Comparison of ENCODE assay signal across 1 cellular context in the genomic region with DNA sequence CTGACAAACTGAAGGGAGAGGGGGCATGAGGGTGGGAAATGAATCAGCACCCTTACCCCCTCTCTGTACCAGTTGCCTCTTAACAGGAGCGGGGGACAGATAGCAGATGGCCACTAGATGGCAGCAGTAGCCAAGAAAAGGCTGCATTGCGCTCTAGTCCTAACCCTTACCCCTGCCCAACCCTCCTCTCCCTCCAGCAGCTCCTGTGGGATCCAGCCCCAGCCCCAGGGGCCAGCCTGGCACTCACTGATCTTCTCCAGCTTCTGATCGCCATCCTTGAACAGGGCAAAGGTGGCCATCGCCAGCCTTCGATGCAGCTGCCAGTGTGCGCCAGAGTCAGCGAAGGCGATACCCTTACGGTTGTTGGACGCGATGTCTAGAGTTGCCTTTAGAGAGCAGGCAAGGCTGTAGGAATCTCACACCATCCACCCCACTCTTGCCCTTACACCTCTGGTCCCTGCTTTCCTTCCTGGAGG.
A peak's percentile ranks its signal among the peaks of the same experiment; 100 is the strongest.
TF ChIP-seq lines count a peak whose summit lies in the region.

No MANE protein-coding gene starts in this region.

TF ChIP-seq in H1, 55 proteins besides CTCF, POLR2A, EP300 and RAD21:
- no peak for TF ChIP-seq BACH1 (IDR thresholded peaks at IDR 0.05; ENCODE audit: low read length)
- TF ChIP-seq ASH2L (IDR thresholded peaks at IDR 0.05; ENCODE audit: low read length): no peak
- TF ChIP-seq YY1 (IDR thresholded peaks at IDR 0.05; ENCODE audit: low read depth, low read length): peak; percentile 59; the same call in 1 of the 2 replicates
- TF ChIP-seq, protein P1, sequence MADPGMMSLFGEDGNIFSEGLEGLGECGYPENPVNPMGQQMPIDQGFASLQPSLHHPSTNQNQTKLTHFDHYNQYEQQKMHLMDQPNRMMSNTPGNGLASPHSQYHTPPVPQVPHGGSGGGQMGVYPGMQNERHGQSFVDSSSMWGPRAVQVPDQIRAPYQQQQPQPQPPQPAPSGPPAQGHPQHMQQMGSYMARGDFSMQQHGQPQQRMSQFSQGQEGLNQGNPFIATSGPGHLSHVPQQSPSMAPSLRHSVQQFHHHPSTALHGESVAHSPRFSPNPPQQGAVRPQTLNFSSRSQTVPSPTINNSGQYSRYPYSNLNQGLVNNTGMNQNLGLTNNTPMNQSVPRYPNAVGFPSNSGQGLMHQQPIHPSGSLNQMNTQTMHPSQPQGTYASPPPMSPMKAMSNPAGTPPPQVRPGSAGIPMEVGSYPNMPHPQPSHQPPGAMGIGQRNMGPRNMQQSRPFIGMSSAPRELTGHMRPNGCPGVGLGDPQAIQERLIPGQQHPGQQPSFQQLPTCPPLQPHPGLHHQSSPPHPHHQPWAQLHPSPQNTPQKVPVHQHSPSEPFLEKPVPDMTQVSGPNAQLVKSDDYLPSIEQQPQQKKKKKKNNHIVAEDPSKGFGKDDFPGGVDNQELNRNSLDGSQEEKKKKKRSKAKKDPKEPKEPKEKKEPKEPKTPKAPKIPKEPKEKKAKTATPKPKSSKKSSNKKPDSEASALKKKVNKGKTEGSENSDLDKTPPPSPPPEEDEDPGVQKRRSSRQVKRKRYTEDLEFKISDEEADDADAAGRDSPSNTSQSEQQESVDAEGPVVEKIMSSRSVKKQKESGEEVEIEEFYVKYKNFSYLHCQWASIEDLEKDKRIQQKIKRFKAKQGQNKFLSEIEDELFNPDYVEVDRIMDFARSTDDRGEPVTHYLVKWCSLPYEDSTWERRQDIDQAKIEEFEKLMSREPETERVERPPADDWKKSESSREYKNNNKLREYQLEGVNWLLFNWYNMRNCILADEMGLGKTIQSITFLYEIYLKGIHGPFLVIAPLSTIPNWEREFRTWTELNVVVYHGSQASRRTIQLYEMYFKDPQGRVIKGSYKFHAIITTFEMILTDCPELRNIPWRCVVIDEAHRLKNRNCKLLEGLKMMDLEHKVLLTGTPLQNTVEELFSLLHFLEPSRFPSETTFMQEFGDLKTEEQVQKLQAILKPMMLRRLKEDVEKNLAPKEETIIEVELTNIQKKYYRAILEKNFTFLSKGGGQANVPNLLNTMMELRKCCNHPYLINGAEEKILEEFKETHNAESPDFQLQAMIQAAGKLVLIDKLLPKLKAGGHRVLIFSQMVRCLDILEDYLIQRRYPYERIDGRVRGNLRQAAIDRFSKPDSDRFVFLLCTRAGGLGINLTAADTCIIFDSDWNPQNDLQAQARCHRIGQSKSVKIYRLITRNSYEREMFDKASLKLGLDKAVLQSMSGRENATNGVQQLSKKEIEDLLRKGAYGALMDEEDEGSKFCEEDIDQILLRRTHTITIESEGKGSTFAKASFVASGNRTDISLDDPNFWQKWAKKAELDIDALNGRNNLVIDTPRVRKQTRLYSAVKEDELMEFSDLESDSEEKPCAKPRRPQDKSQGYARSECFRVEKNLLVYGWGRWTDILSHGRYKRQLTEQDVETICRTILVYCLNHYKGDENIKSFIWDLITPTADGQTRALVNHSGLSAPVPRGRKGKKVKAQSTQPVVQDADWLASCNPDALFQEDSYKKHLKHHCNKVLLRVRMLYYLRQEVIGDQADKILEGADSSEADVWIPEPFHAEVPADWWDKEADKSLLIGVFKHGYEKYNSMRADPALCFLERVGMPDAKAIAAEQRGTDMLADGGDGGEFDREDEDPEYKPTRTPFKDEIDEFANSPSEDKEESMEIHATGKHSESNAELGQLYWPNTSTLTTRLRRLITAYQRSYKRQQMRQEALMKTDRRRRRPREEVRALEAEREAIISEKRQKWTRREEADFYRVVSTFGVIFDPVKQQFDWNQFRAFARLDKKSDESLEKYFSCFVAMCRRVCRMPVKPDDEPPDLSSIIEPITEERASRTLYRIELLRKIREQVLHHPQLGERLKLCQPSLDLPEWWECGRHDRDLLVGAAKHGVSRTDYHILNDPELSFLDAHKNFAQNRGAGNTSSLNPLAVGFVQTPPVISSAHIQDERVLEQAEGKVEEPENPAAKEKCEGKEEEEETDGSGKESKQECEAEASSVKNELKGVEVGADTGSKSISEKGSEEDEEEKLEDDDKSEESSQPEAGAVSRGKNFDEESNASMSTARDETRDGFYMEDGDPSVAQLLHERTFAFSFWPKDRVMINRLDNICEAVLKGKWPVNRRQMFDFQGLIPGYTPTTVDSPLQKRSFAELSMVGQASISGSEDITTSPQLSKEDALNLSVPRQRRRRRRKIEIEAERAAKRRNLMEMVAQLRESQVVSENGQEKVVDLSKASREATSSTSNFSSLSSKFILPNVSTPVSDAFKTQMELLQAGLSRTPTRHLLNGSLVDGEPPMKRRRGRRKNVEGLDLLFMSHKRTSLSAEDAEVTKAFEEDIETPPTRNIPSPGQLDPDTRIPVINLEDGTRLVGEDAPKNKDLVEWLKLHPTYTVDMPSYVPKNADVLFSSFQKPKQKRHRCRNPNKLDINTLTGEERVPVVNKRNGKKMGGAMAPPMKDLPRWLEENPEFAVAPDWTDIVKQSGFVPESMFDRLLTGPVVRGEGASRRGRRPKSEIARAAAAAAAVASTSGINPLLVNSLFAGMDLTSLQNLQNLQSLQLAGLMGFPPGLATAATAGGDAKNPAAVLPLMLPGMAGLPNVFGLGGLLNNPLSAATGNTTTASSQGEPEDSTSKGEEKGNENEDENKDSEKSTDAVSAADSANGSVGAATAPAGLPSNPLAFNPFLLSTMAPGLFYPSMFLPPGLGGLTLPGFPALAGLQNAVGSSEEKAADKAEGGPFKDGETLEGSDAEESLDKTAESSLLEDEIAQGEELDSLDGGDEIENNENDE (IDR thresholded peaks at IDR 0.05; ENCODE audit: insufficient replicate concordance, low read length): no peak
- TF ChIP-seq SIN3A (conservative IDR thresholded peaks at IDR 0.05 in 1 of 2, IDR thresholded peaks at IDR 0.05 in 1 of 2; ENCODE audit: low read depth in 1 of 2, low read length in 2 of 2): no peak
